ENCODE assay signal across 8 cellular contexts in genomic region chr6:41545703-41546474, GRCh38. TPM values are rescaled to one million over a fixed set of nuclear protein-coding genes. Genes with fewer than 3 reads are reported as not detected.
DNase-seq lines count a peak whose midpoint lies in the region; ATAC-seq and TF ChIP-seq lines count a peak whose summit lies in the region.

A gene with protein sequence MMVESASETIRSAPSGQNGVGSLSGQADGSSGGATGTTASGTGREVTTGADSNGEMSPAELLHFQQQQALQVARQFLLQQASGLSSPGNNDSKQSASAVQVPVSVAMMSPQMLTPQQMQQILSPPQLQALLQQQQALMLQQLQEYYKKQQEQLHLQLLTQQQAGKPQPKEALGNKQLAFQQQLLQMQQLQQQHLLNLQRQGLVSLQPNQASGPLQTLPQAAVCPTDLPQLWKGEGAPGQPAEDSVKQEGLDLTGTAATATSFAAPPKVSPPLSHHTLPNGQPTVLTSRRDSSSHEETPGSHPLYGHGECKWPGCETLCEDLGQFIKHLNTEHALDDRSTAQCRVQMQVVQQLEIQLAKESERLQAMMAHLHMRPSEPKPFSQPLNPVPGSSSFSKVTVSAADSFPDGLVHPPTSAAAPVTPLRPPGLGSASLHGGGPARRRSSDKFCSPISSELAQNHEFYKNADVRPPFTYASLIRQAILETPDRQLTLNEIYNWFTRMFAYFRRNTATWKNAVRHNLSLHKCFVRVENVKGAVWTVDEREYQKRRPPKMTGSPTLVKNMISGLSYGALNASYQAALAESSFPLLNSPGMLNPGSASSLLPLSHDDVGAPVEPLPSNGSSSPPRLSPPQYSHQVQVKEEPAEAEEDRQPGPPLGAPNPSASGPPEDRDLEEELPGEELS (plus strand): TSS chr6:41546381. CDS start chr6:41565761, 19,380 bp downstream.

- DNase-seq in GM10248 (ENCODE audit: extremely low spot score) (peak; percentile 88), NCI-H1092 (lab: John Stamatoyannopoulos, UW) (peak; percentile 87), head of caudate nucleus (peak; percentile 76 to 98 (median 94)), ovary (peak; percentile 87 to 91 (median 90)), tibial artery (peak; percentile 94 to 96)
- DNase-seq in activated naive CD4-positive, alpha-beta T cell treated with anti-CD3 and anti-CD28 coated beads, Interleukin-2, amount 50 U/mL, for 72 hours (ENCODE audit: low spot score in 2 of 2) = peak; percentile 70 to 79

- no peaks in the 10 kb centered on the region for H3K36me3 Mint-ChIP-seq in activated naive CD4-positive, alpha-beta T cell treated with anti-CD3 and anti-CD28 coated beads, Interleukin-2, amount 50 U/mL, for 72 hours

- H3K27me3 ChIP-seq in ovary (no peaks in the 10 kb centered on the region), tibial artery (no peaks in the 10 kb centered on the region)

- CTCF ChIA-PET in GM10248 (lab: Yijun Ruan, JAX) = no interaction called here

- intact Hi-C loops in head of caudate nucleus (cut with DNase I) (loop anchor here (5.0 kb wide), 2 partner anchors 46 to 119 kb away; no protein-coding TSS in a partner anchor), ovary (cut with DNase I) (no loop called here), tibial artery (cut with DNase I; ENCODE audit: low total_unique reads) (loop anchor here (2.0 to 10.0 kb wide), 4 partner anchors 37 to 119 kb away; no protein-coding TSS in a partner anchor)

- H3K4me1 ChIP-seq in ovary (ENCODE audit: insufficient read depth) (peaks cover 2% of the 10 kb centered on the region), tibial artery (peaks cover 7 to 46% (median 34%) of the 10 kb centered on the region in 4 donors)

- H3K36me3 ChIP-seq in ovary = no peaks in the 10 kb centered on the region
- peaks cover 0 to 3% (median 0%) of the 10 kb centered on the region in 3 donors for H3K36me3 ChIP-seq in tibial artery

- H3K4me3 ChIP-seq in ovary (peak within 1 kb of the TSS; percentile 95), tibial artery (peak within 1 kb of the TSS; percentile 97 to 98)

- peak within 1 kb of the TSS; percentile 55 to 75 for H3K27ac ChIP-seq in ovary
- peak within 1 kb of the TSS; percentile 88 to 90 for H3K27ac ChIP-seq in tibial artery

- H3K9me3 ChIP-seq in ovary = no peaks in the 10 kb centered on the region
- H3K9me3 ChIP-seq in tibial artery = no peaks in the 10 kb centered on the region

- no peak for TF ChIP-seq POLR2A in ovary (IDR thresholded peaks at IDR 0.05)

- peak within 1 kb of the TSS; percentile 53 to 96 for H3K27ac Mint-ChIP-seq in activated naive CD4-positive, alpha-beta T cell treated with anti-CD3 and anti-CD28 coated beads, Interleukin-2, amount 50 U/mL, for 72 hours

- WGBS in ovary, 3 donors = 0 to 1% (median 0%) methylated on average over 38 to 61 of the region's 61 CpGs

- ATAC-seq in HG02588 (IDR thresholded peaks at IDR 0.05; ENCODE audit: unreplicated experiment) = peak; percentile 65
- ATAC-seq in SK-N-SH treated with all-trans-retinoic acid at 6 μM for 48 hours = peak; percentile 94
- peak; percentile 81 to 86 for ATAC-seq in activated naive CD4-positive, alpha-beta T cell treated with anti-CD3 and anti-CD28 coated beads, Interleukin-2, amount 50 U/mL, for 72 hours

- TF ChIP-seq CTCF in GM10248 (IDR thresholded peaks at IDR 0.05; ENCODE audit: control extremely low read depth, extremely low read depth, low read depth, missing control alignments) = no peak
- TF ChIP-seq CTCF in ovary (IDR thresholded peaks at IDR 0.05) = no peak
- TF ChIP-seq CTCF in tibial artery (IDR thresholded peaks at IDR 0.05) = no peak

- no peaks in the 10 kb centered on the region for H3K9me3 Mint-ChIP-seq in activated naive CD4-positive, alpha-beta T cell treated with anti-CD3 and anti-CD28 coated beads, Interleukin-2, amount 50 U/mL, for 72 hours

- POLR2A ChIA-PET in GM10248 (lab: Yijun Ruan, JAX) = no interaction called here

- TF ChIP-seq EP300 in ovary (IDR thresholded peaks at IDR 0.05) = no peak

TF ChIP-seq in SK-N-SH treated with all-trans-retinoic acid at 6 μM for 48 hours, 23 proteins besides CTCF, POLR2A, EP300 and RAD21:
- TF ChIP-seq ZNF70 (CRISPR knock-in tag; IDR thresholded peaks at IDR 0.05) = no peak
- TF ChIP-seq PATZ1 (CRISPR knock-in tag; IDR thresholded peaks at IDR 0.05; ENCODE audit: borderline replicate concordance) = no peak
- TF ChIP-seq TCF4 (CRISPR knock-in tag; IDR thresholded peaks at IDR 0.05; ENCODE audit: borderline replicate concordance) = no peak
- no peak for TF ChIP-seq BACH2 (CRISPR knock-in tag; IDR thresholded peaks at IDR 0.05; ENCODE audit: borderline replicate concordance)
- TF ChIP-seq ZFP3 (CRISPR knock-in tag; IDR thresholded peaks at IDR 0.05) = no peak
- no peak for TF ChIP-seq PPARA (CRISPR knock-in tag; IDR thresholded peaks at IDR 0.05; ENCODE audit: borderline replicate concordance)
- TF ChIP-seq ZNF565 (CRISPR knock-in tag; conservative IDR thresholded peaks at IDR 0.05; ENCODE audit: low read depth) = no peak
- TF ChIP-seq OSR1 (CRISPR knock-in tag; IDR thresholded peaks at IDR 0.05) = no peak
- TF ChIP-seq ARNTL (CRISPR knock-in tag; IDR thresholded peaks at IDR 0.05; ENCODE audit: borderline replicate concordance, low read depth) = no peak
- TF ChIP-seq CSDC2 (CRISPR knock-in tag; IDR thresholded peaks at IDR 0.05) = no peak
- TF ChIP-seq TSHZ2 (CRISPR knock-in tag; IDR thresholded peaks at IDR 0.05) = no peak
- TF ChIP-seq ZFP30 (CRISPR knock-in tag; IDR thresholded peaks at IDR 0.05) = no peak
- TF ChIP-seq TOX (CRISPR knock-in tag; IDR thresholded peaks at IDR 0.05; ENCODE audit: borderline replicate concordance) = no peak
- TF ChIP-seq ISL1 (CRISPR knock-in tag; IDR thresholded peaks at IDR 0.05) = no peak
- no peak for TF ChIP-seq SNAI2 (CRISPR knock-in tag; IDR thresholded peaks at IDR 0.05)
- no peak for TF ChIP-seq GLIS3 (CRISPR knock-in tag; IDR thresholded peaks at IDR 0.05)
TF ChIP-seq in SK-N-SH treated with all-trans-retinoic acid at 6 μM for 48 hours: peak in this region for 0.

RNA-seq across cellular contexts. Expression of the gene that starts here (rescaled TPM):
- 10 to 100 TPM in 1 of 2 donors, 1 to 10 TPM in 1; 3.7 to 17.4 TPM for total RNA-seq in activated naive CD4-positive, alpha-beta T cell treated with anti-CD3 and anti-CD28 coated beads, Interleukin-2, amount 50 U/mL, for 72 hours
- 10 to 100 TPM in 5 of 7 donors, 1 to 10 TPM in 2; 4.8 to 37.4 (median 22.3) TPM for total RNA-seq in ovary
- polyA plus RNA-seq in ovary = 10 to 100 TPM in 1 of 2 donors, 1 to 10 TPM in 1; 2.3 to 13.3 TPM

Comparison
In these comparisons a context has a peak if more than half of its experiments do, and no peak if none do; other contexts are left out.
1. Peak in every context shown above with its lines: DNase-seq, ATAC-seq, H3K4me3 ChIP-seq and H3K27ac ChIP-seq.
2. intact Hi-C loops: an anchor here in head of caudate nucleus (5.0 kb wide) and tibial artery (2.0 to 10.0 kb wide); none called in ovary.